ENCODE assay signal across 8 cellular contexts in the genomic region with DNA sequence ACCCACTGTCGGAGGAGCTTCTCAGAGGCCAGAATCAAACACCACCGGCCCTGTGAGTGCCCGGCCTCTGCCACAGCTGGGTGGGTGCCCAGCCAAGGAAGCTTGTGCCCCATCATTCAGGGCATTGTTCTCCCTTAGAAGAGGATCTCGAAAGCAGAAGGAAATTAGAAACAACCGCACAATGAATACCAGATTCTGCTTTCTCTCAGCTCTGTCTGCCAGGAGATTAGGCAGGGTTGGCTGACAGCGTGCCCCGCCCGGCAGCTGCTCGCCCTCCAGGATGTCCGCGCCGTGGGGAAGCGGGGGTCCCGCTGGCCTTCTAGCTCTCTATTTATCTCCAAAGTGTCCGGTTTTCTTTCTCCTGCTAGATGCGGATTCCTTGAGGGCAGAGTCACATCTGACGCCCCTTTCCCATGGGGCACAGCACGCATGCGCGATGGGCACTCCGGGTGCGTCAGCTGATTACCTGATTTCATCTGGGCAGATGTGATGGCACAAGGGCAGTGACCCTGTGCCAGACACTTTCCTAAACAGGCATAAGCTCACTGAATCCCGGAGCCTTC. TPM values are rescaled to one million over a fixed set of nuclear protein-coding genes. Genes with fewer than 3 reads are reported as not detected.
DNase-seq lines count a peak whose midpoint lies in the region; ATAC-seq, FAIRE-seq and TF ChIP-seq lines count a peak whose summit lies in the region.

No MANE protein-coding gene starts in this region.

- in situ Hi-C loops in astrocyte of the cerebellum (cut with HindIII; ENCODE audit: low sequenced_read_pairs) = no loop called here

- peak overlapping the region; percentile 79 for H2AFZ ChIP-seq in ACC112 (ENCODE audit: low read length, unreplicated experiment)

- 0 out of 2 replicates have a peak, but pooled peaks cover 5% of the 10 kb centered on the region for H3K36me3 Mint-ChIP-seq in HFFc6 (ENCODE audit: low read depth)

- H3K79me2 ChIP-seq in ACC112 (ENCODE audit: control insufficient read depth, insufficient read depth, low read length, unreplicated experiment) = no peaks in the 10 kb centered on the region

- peaks cover 34% of the 10 kb centered on the region for H3K4me1 ChIP-seq in ACC112 (ENCODE audit: control insufficient read depth, insufficient read depth, low read length, unreplicated experiment)

- H3K27me3 ChIP-seq in ACC112 (ENCODE audit: insufficient read depth, low read length) = no peaks in the 10 kb centered on the region

- H3K27ac Mint-ChIP-seq in HFFc6 = peak overlapping the region; percentile 90

- H3K27ac ChIP-seq in ACC112 (ENCODE audit: low read depth, low read length) = peak overlapping the region; percentile 87

- DNase-seq in HFFc6 (peak; percentile 48), astrocyte of the cerebellum (ENCODE audit: low read depth) (no peak), iPS-NIHi11 (ENCODE audit: low spot score) (peak; percentile 84), skeletal muscle cell (ENCODE audit: low read depth) (no peak), urothelium cell line (ENCODE audit: low spot score) (no peak)

- no peak for FAIRE-seq in urothelium cell line (lab: Jason Lieb, UNC)

- ATAC-seq in SK-N-SH treated with all-trans-retinoic acid at 6 μM for 48 hours (peak; percentile 77), HG03097 (IDR thresholded peaks at IDR 0.05; ENCODE audit: low FRiP score, unreplicated experiment) (no peak)

- H3K4me1 Mint-ChIP-seq in HFFc6 (ENCODE audit: low read depth) = peaks cover 34% of the 10 kb centered on the region

- H3K27me3 Mint-ChIP-seq in HFFc6 (ENCODE audit: insufficient read depth) = peaks cover 1% of the 10 kb centered on the region; the same call in 1 of the 2 replicates

- H3K36me3 ChIP-seq in ACC112 (ENCODE audit: insufficient read depth, low read length) = no peaks in the 10 kb centered on the region

- H3K4me3 ChIP-seq in ACC112 (ENCODE audit: low read depth, low read length) = peak overlapping the region; percentile 89
- H3K4me3 ChIP-seq in astrocyte of the cerebellum (ENCODE audit: low read depth, low read length) = peak overlapping the region; percentile 10
- H3K4me3 ChIP-seq in skeletal muscle cell (ENCODE audit: low read depth, low read length) = peak overlapping the region; percentile 34

- no peak for TF ChIP-seq CTCF in HFFc6 (IDR thresholded peaks at IDR 0.05)
- TF ChIP-seq CTCF in astrocyte of the cerebellum (IDR thresholded peaks at IDR 0.05; ENCODE audit: low read depth, low read length, missing control alignments) = no peak

- H3K9me3 Mint-ChIP-seq in HFFc6 = no peaks in the 10 kb centered on the region

- peak overlapping the region; percentile 85 for H3K4me3 Mint-ChIP-seq in HFFc6

TF ChIP-seq in SK-N-SH treated with all-trans-retinoic acid at 6 μM for 48 hours, 23 proteins besides CTCF, POLR2A, EP300 and RAD21:
- TF ChIP-seq ZFP30 (CRISPR knock-in tag; IDR thresholded peaks at IDR 0.05) (peak; percentile 4; the same call in 1 of the 2 replicates), GLIS3 (CRISPR knock-in tag; IDR thresholded peaks at IDR 0.05) (no peak)

RNA-seq across cellular contexts. Expression of gene SCGB1A1, which starts 25.5 kb away (rescaled TPM):
- total RNA-seq in HFFc6 (2021; fragmentation: NEBNext Ultra II Directional; extraction: Animal tissue kit (Norgen Biotek cat#: 25700)) = not detected

Comparison
In these comparisons a context has a peak if more than half of its experiments do, and no peak if none do; other contexts are left out.
1. H3K4me3 ChIP-seq: peak in every context shown above with its lines; median percentile 89 in ACC112; 34 in skeletal muscle cell; 10 in astrocyte of the cerebellum.
2. DNase-seq: peak in HFFc6 (single experiment) and iPS-NIHi11 (single experiment); none in astrocyte of the cerebellum (single experiment), skeletal muscle cell (single experiment) and urothelium cell line (single experiment).